In genomic region chr12:60487284-60487683, GRCh38 we compare ENCODE assay signal across 33 cellular contexts.
"Had no signal": no experiment of that assay in that cellular context is flagged by ENCODE, and none has a peak within 500 bp of the region (broad histone marks: within the 10 kb centered on the region; RNA-seq: fewer than 3 reads in every experiment).

No MANE protein-coding gene starts in this region.

- H3K27ac ChIP-seq: adrenal gland, body of pancreas, cardiac muscle cell, epithelial cell of prostate, esophagus squamous epithelium, gastroesophageal sphincter, heart right ventricle had no signal

- H3K27me3 ChIP-seq: adrenal gland, body of pancreas, cardiac muscle cell, esophagus squamous epithelium, gastroesophageal sphincter, heart right ventricle had no signal

- ATAC-seq: activated CD4-positive, alpha-beta T cell treated with anti-CD3 and anti-CD28 coated beads for 36 hours; activated CD8-positive, alpha-beta memory T cell treated with anti-CD3 and anti-CD28 coated beads, Interleukin-2, amount 10 ng/mL, durations not matched to agents 7 days and 5 days; activated CD8-positive, alpha-beta T cell treated with anti-CD3 and anti-CD28 coated beads, Interleukin-2, amount 10 ng/mL, durations not matched to agents 7 days and 5 days; activated naive CD8-positive, alpha-beta T cell treated with anti-CD3 and anti-CD28 coated beads, Interleukin-2, amount 50 U/mL, for 24 hours; body of pancreas; effector memory CD8-positive, alpha-beta T cell; gastroesophageal sphincter; heart right ventricle; T-helper 17 cell had no signal

- H3K9me3 ChIP-seq: body of pancreas, esophagus squamous epithelium, gastroesophageal sphincter had no signal

- H3K36me3 ChIP-seq: adrenal gland, cardiac muscle cell, esophagus squamous epithelium, gastroesophageal sphincter, heart right ventricle had no signal

- H3K4me3 ChIP-seq: adrenal gland, body of pancreas, cardiac muscle cell, esophagus squamous epithelium, gastroesophageal sphincter, heart right ventricle had no signal

- H3K4me1 ChIP-seq: adrenal gland, body of pancreas, esophagus squamous epithelium, gastroesophageal sphincter, heart right ventricle had no signal

- DNase-seq: activated CD4-positive, alpha-beta memory T cell treated with anti-CD3 and anti-CD28 coated beads for 36 hours; activated CD4-positive, alpha-beta T cell treated with anti-CD3 and anti-CD28 coated beads for 36 hours; activated CD4-positive, alpha-beta T cell treated with anti-CD3 and anti-CD28 coated beads, Interleukin-2, amount 10 ng/mL, durations not matched to agents 24 days and 14 days; activated CD4-positive, CD25-positive, alpha-beta regulatory T cell; activated CD4-positive, CD25-positive, alpha-beta regulatory T cell treated with anti-CD3 and anti-CD28 coated beads, Interleukin-2, amount 50 U/mL, for 72 hours; activated CD8-positive, alpha-beta memory T cell treated with anti-CD3 and anti-CD28 coated beads, Interleukin-2, amount 10 ng/mL, durations not matched to agents 7 days and 5 days; activated CD8-positive, alpha-beta memory T cell treated with anti-CD3 and anti-CD28 coated beads, Interleukin-2, amount 50 U/mL, for 4 hours; activated CD8-positive, alpha-beta T cell treated with anti-CD3 and anti-CD28 coated beads, Interleukin-2, amount 10 ng/mL, durations not matched to agents 7 days and 5 days; activated effector memory CD4-positive, alpha-beta T cell treated with anti-CD3 and anti-CD28 coated beads, Interleukin-2, amount 50 U/mL, for 16 hours; activated naive CD4-positive, alpha-beta T cell treated with anti-CD3 and anti-CD28 coated beads for 36 hours; activated naive CD8-positive, alpha-beta T cell treated with anti-CD3 and anti-CD28 coated beads for 36 hours; activated naive CD8-positive, alpha-beta T cell treated with anti-CD3 and anti-CD28 coated beads, Interleukin-2, amount 50 U/mL, for 24 hours; activated T-cell treated with anti-CD3 and anti-CD28 coated beads, Interleukin-2, amount 50 U/mL, for 1 hour; activated T-cell treated with anti-CD3 and anti-CD28 coated beads, Interleukin-2, amount 50 U/mL, for 48 hours; adrenal gland; amygdala; aorta; body of pancreas; central memory CD4-positive, alpha-beta T cell; cerebellar nuclear complex; cortex of kidney; dermis blood vessel endothelial cell; effector CD4-positive, alpha-beta T cell; effector memory CD8-positive, alpha-beta T cell; esophagus squamous epithelium; foreskin melanocyte; heart right ventricle; T-helper 1 cell; T-helper 17 cell; T1000 had no signal
